13 cellular contexts compared by ENCODE assay signal in the genomic region with DNA sequence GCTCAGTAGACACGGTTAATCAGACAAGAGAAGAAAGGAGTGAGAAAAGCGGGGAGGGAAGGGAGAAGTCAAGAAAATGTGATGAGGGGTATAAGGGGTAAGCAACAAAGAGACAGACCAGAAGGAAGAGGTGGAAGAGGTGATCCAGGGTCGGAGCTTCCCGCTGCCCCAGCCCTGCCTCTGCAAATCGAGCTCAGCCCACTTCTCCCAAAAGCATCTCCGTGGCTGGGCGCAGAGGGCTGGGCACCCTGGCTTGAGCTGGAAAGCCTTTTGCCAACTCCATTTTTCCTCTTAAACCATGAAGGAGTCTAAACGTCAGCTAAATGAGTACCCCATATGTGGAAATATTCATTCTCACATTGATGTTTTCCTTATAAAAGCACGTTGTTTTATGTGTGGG. TPM values are rescaled to one million over a fixed set of nuclear protein-coding genes. Genes with fewer than 3 reads are reported as not detected.
DNase-seq lines count a peak whose midpoint lies in the region; ATAC-seq and TF ChIP-seq lines count a peak whose summit lies in the region.
"Had no signal": no experiment of that assay in that cellular context is flagged by ENCODE, and none has a peak within 500 bp of the region (broad histone marks: within the 10 kb centered on the region; RNA-seq: fewer than 3 reads in every experiment).

No MANE protein-coding gene starts in this region.

- no peaks in the 10 kb centered on the region for H3K36me3 Mint-ChIP-seq in activated naive CD4-positive, alpha-beta T cell treated with anti-CD3 and anti-CD28 coated beads, Interleukin-2, amount 50 U/mL, for 72 hours
- H3K36me3 Mint-ChIP-seq: CD4-positive, CD25-positive, alpha-beta regulatory T cell; IgD-negative memory B cell had no signal

- peak overlapping the region in 3 of 11 experiments; percentile 16 to 37 (median 26); a peak in 3 of 22 replicates for H3K27ac ChIP-seq in BLaER1 treated with 17β-estradiol and CSF1 and Interleukin-3, amounts not matched to agents 10 nM and 100 nM
- peak overlapping the region; percentile 52 for H3K27ac ChIP-seq in DOHH2 (ENCODE audit: low read depth, low read length)
- H3K27ac ChIP-seq in OCI-LY7 (ENCODE audit: low read depth, low read length, poor library complexity, severe bottlenecking) = peak overlapping the region; percentile 86
- peak overlapping the region; percentile 70 for H3K27ac ChIP-seq in parathyroid adenoma
- H3K27ac ChIP-seq: A549 had no signal

- intact Hi-C loops in OCI-LY7 (cut with micrococcal nuclease; ENCODE audit: unreplicated experiment) = loop anchor here (5.0 kb wide), 2 partner anchors 48 to 148 kb away; no protein-coding TSS in a partner anchor

- DNase-seq in OCI-LY7 (ENCODE audit: low spot score) = no peak
- DNase-seq in activated naive CD4-positive, alpha-beta T cell treated with anti-CD3 and anti-CD28 coated beads, Interleukin-2, amount 50 U/mL, for 72 hours (ENCODE audit: low spot score in 2 of 2) = no peak
- DNase-seq: BE2C; CD4-positive, CD25-positive, alpha-beta regulatory T cell; DMS79; GDM1 had no signal

- ATAC-seq in HG03565 (IDR thresholded peaks at IDR 0.05; ENCODE audit: unreplicated experiment) = no peak
- ATAC-seq in activated naive CD4-positive, alpha-beta T cell treated with anti-CD3 and anti-CD28 coated beads, Interleukin-2, amount 50 U/mL, for 72 hours = no peak
- ATAC-seq: A549 had no signal

- no peaks in the 10 kb centered on the region for H3F3A ChIP-seq in DOHH2 (ENCODE audit: control insufficient read depth, insufficient read depth)

- H3K4me1 ChIP-seq in BLaER1 treated with 17β-estradiol and CSF1 and Interleukin-3, amounts not matched to agents 10 nM and 100 nM = peaks cover 23 to 36% (median 32%) of the 10 kb centered on the region in 10 experiments
- H3K4me1 ChIP-seq in DOHH2 (ENCODE audit: control insufficient read depth, low read length) (peaks cover 54% of the 10 kb centered on the region), OCI-LY7 (ENCODE audit: insufficient read depth, low read length, poor library complexity, severe bottlenecking) (peaks cover 71% of the 10 kb centered on the region), parathyroid adenoma (peaks cover 42% of the 10 kb centered on the region)
- H3K4me1 ChIP-seq: A549, BE2C, HAP-1 had no signal

- H3K9ac ChIP-seq in BLaER1 treated with 17β-estradiol and CSF1 and Interleukin-3, amounts not matched to agents 10 nM and 100 nM = peak overlapping the region in 1 of 11 experiments; percentile 18; a peak in 1 of 22 replicates
- no peak overlapping the region for H3K9ac ChIP-seq in parathyroid adenoma

- TF ChIP-seq CTCF in DOHH2 (IDR thresholded peaks at IDR 0.05; ENCODE audit: low read depth, low read length, poor library complexity, severe bottlenecking) (no peak), OCI-LY7 (conservative IDR thresholded peaks at IDR 0.05; ENCODE audit: low read length) (no peak), parathyroid adenoma (IDR thresholded peaks at IDR 0.05) (no peak)

- H3K4me3 ChIP-seq in BLaER1 treated with 17β-estradiol and CSF1 and Interleukin-3, amounts not matched to agents 10 nM and 100 nM = no peak overlapping the region
- H3K4me3 ChIP-seq in DOHH2 (ENCODE audit: low read length) (peak overlapping the region; percentile 39), OCI-LY7 (ENCODE audit: low read depth, low read length, poor library complexity, severe bottlenecking) (peak overlapping the region; percentile 41), parathyroid adenoma (ENCODE audit: low read depth, low read length) (no peak overlapping the region)
- H3K4me3 ChIP-seq: A549, HAP-1 had no signal

- no peaks in the 10 kb centered on the region for H3K36me3 ChIP-seq in BLaER1 treated with 17β-estradiol and CSF1 and Interleukin-3, amounts not matched to agents 10 nM and 100 nM
- H3K36me3 ChIP-seq in DOHH2 (ENCODE audit: control insufficient read depth, low read length) (no peaks in the 10 kb centered on the region), OCI-LY7 (ENCODE audit: insufficient read depth, low read length) (no peaks in the 10 kb centered on the region), parathyroid adenoma (ENCODE audit: control insufficient read depth, insufficient read depth, low read length) (no peaks in the 10 kb centered on the region)
- H3K36me3 ChIP-seq: BE2C, HAP-1 had no signal

- H3K9me2 ChIP-seq in DOHH2 (replicated peaks; ENCODE audit: control insufficient read depth, low read length) (no peaks in the 10 kb centered on the region), OCI-LY7 (ENCODE audit: insufficient read depth, low read length) (no peaks in the 10 kb centered on the region)

- no peaks in the 10 kb centered on the region for H3K9me3 Mint-ChIP-seq in activated naive CD4-positive, alpha-beta T cell treated with anti-CD3 and anti-CD28 coated beads, Interleukin-2, amount 50 U/mL, for 72 hours
- H3K9me3 Mint-ChIP-seq: CD4-positive, CD25-positive, alpha-beta regulatory T cell; IgD-negative memory B cell had no signal

- H3K4me2 ChIP-seq in BLaER1 treated with 17β-estradiol and CSF1 and Interleukin-3, amounts not matched to agents 10 nM and 100 nM = peak overlapping the region; percentile 38 to 71 (median 56)
- peak overlapping the region; percentile 60 for H3K4me2 ChIP-seq in DOHH2 (ENCODE audit: low read length)
- peak overlapping the region; percentile 68 for H3K4me2 ChIP-seq in OCI-LY7 (ENCODE audit: low read length)
- no peak overlapping the region for H3K4me2 ChIP-seq in parathyroid adenoma (ENCODE audit: low read length)
- H3K4me2 ChIP-seq: A549 had no signal

- H2AFZ ChIP-seq in OCI-LY7 (ENCODE audit: low read length) (peak overlapping the region; percentile 77; the same call in 1 of the 2 replicates), parathyroid adenoma (peak overlapping the region; percentile 39)

- CTCF ChIA-PET in OCI-LY7 (lab: Charles Lee; ENCODE audit: unreplicated experiment) = interaction anchor here (1.1 to 1.3 kb wide), 4 partner anchors 13 to 136 kb away, joined by 3 to 4 read pairs (median 4); no protein-coding TSS in a partner anchor

- H3K79me2 ChIP-seq in DOHH2 (ENCODE audit: control insufficient read depth, low read length) = no peaks in the 10 kb centered on the region
- H3K79me2 ChIP-seq in OCI-LY7 (ENCODE audit: insufficient read depth, low read depth, low read length) = no peaks in the 10 kb centered on the region
- peaks cover 11% of the 10 kb centered on the region for H3K79me2 ChIP-seq in parathyroid adenoma

- no peaks in the 10 kb centered on the region for H3K27me3 ChIP-seq in BLaER1 treated with 17β-estradiol and CSF1 and Interleukin-3, amounts not matched to agents 10 nM and 100 nM
- H3K27me3 ChIP-seq in DOHH2 (ENCODE audit: control insufficient read depth, low read length) (no peaks in the 10 kb centered on the region), parathyroid adenoma (ENCODE audit: control insufficient read depth, insufficient read depth, low read length) (no peaks in the 10 kb centered on the region)

- no peaks in the 10 kb centered on the region for H4K20me1 ChIP-seq in BLaER1 treated with 17β-estradiol and CSF1 and Interleukin-3, amounts not matched to agents 10 nM and 100 nM
- no peaks in the 10 kb centered on the region for H4K20me1 ChIP-seq in DOHH2 (ENCODE audit: control insufficient read depth, insufficient read depth, low read depth, low read length)
- H4K20me1 ChIP-seq in OCI-LY7 (ENCODE audit: insufficient read depth, low read length) = no peaks in the 10 kb centered on the region

- BruUV-seq in OCI-LY7 (replicated peaks; lab: Mats Ljungman, UMichigan) = no TSS peak

- POLR2A ChIA-PET in OCI-LY7 (lab: Charles Lee) = interaction anchor here (0.7 to 4.2 kb wide), 16 partner anchors 10 to 247 kb away, joined by 3 to 25 read pairs (median 3); no protein-coding TSS in a partner anchor

- no peaks in the 10 kb centered on the region for H3K9me3 ChIP-seq in BLaER1 treated with 17β-estradiol and CSF1 and Interleukin-3, amounts not matched to agents 10 nM and 100 nM (replicated peaks in 1 of 11)
- no peaks in the 10 kb centered on the region for H3K9me3 ChIP-seq in DOHH2 (ENCODE audit: control insufficient read depth, insufficient read depth, low read length)
- no peaks in the 10 kb centered on the region for H3K9me3 ChIP-seq in OCI-LY7 (ENCODE audit: low read length)
- no peaks in the 10 kb centered on the region for H3K9me3 ChIP-seq in parathyroid adenoma (ENCODE audit: control insufficient read depth, low read length)
- H3K9me3 ChIP-seq: A549, BE2C, HAP-1 had no signal

- H3K27ac Mint-ChIP-seq in activated naive CD4-positive, alpha-beta T cell treated with anti-CD3 and anti-CD28 coated beads, Interleukin-2, amount 50 U/mL, for 72 hours = no peak overlapping the region
- H3K27ac Mint-ChIP-seq: CD4-positive, CD25-positive, alpha-beta regulatory T cell had no signal

RNA-seq across cellular contexts. Expression of a gene that starts 55.0 kb away (rescaled TPM):
- total RNA-seq in OCI-LY7 (2014; rRNA removed; shearing (Covaris generic)) = not detected in 2 replicates
- total RNA-seq in OCI-LY7 (2022) = not detected in 2 replicates
- under 1 TPM in 1 of 2 donors, not detected in 1; 0.12 TPM for total RNA-seq in activated naive CD4-positive, alpha-beta T cell treated with anti-CD3 and anti-CD28 coated beads, Interleukin-2, amount 50 U/mL, for 72 hours
- total RNA-seq: CD4-positive, CD25-positive, alpha-beta regulatory T cell had no signal

Comparison
In these comparisons a context has a peak if more than half of its experiments do, and no peak if none do; other contexts are left out.
1. H3K4me3 ChIP-seq: peak in DOHH2 (single experiment) and OCI-LY7 (single experiment); none in BLaER1 treated with 17β-estradiol and CSF1 and Interleukin-3, amounts not matched to agents 10 nM and 100 nM (0 of 10) and parathyroid adenoma (single experiment).